25 cellular contexts compared by ENCODE assay signal in genomic region chr16:86927699-86928098, GRCh38.
"Had no signal": no experiment of that assay in that cellular context is flagged by ENCODE, and none has a peak within 500 bp of the region (broad histone marks: within the 10 kb centered on the region; RNA-seq: fewer than 3 reads in every experiment).

No MANE protein-coding gene starts in this region.

- FAIRE-seq: HepG2, RCC 7860 had no signal

- H3K36me3 Mint-ChIP-seq: IgD-negative memory B cell, T-cell had no signal

- H3K27ac Mint-ChIP-seq: IgD-negative memory B cell, T-cell had no signal

- DNase-seq: KBM-7, MV-4-11, NCI-H1048, NCI-H1105 treated with DMSO at 0.1 percent for 48 hours, NCI-H1417 treated with DMSO at 0.1 percent for 48 hours, NCI-H146, NCI-H1694 treated with DMSO at 0.1 percent for 48 hours, NCI-H1930, NCI-H2081, NCI-H2107, NCI-H2171, NCI-H226, NCI-H446, NCI-H510A, NCI-H524 treated with DMSO at 0.1 percent for 48 hours, NCI-H69, NCI-H774, RPMI8226, SHP77, SK-N-SH, SW 1271, T-cell had no signal

- ATAC-seq: HepG2, T-cell had no signal

- H3K4me2 ChIP-seq: SK-N-SH had no signal

- H3K4me3 Mint-ChIP-seq: T-cell had no signal

- H3K9ac ChIP-seq: SK-N-SH had no signal

- H3K9me3 ChIP-seq: SK-N-SH had no signal

- H3K9me3 Mint-ChIP-seq: IgD-negative memory B cell, T-cell had no signal

- H3K4me1 Mint-ChIP-seq: IgD-negative memory B cell had no signal
